7 cellular contexts compared by ENCODE assay signal in the genomic region with DNA sequence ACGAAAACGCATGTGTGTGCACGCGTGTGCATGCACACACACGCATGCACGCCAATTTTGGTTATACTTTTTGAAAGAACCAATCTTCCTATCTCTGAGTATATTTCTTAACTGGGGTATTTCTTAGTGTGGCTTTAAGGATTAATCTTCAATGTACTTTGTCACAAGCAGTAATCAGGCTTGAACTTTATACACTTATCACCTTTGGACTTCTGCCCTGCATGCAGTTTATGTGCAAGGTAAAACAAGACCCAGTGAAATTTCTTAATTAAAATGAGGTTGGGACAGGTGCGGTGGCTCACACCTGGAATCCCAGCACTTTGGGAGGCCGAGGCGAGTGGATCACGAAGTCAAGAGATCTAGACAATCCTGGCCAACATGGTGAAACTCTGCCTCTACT.
"Had no signal": no experiment of that assay in that cellular context is flagged by ENCODE, and none has a peak within 500 bp of the region (broad histone marks: within the 10 kb centered on the region; RNA-seq: fewer than 3 reads in every experiment).

No MANE protein-coding gene starts in this region.

- H3K9ac ChIP-seq: parathyroid adenoma had no signal

- H3K27ac ChIP-seq: parathyroid adenoma, skin epidermis, transverse colon had no signal

- H3K9me3 ChIP-seq: transverse colon had no signal

- H3K4me3 ChIP-seq: skin epidermis, transverse colon had no signal

- H3K79me2 ChIP-seq: parathyroid adenoma had no signal

- H3K36me3 Mint-ChIP-seq: activated naive CD4-positive, alpha-beta T cell treated with anti-CD3 and anti-CD28 coated beads, Interleukin-2, amount 10 ng/mL, durations not matched to agents 7 days and 5 days; stimulated activated naive B cell treated with anti-CD40 and anti-IgM and Interleukin-4, amounts not matched to agents 10 μg/mL and 1 μg/mL and 100 μg/mL, for 72 hours had no signal

- H3K9me3 Mint-ChIP-seq: activated naive CD4-positive, alpha-beta T cell treated with anti-CD3 and anti-CD28 coated beads, Interleukin-2, amount 10 ng/mL, durations not matched to agents 7 days and 5 days; activated T-helper 2 cell treated with anti-CD3 and anti-CD28 coated beads, Interferon-gamma antibody, Interleukin-2, Interleukin-4, amounts not matched to agents 10 μg/mL and 5 μg/mL and 100 μg/mL, durations not matched to agents 14 hours and 24 hours and 36 hours; neural crest cell; stimulated activated naive B cell treated with anti-CD40 and anti-IgM and Interleukin-4, amounts not matched to agents 10 μg/mL and 1 μg/mL and 100 μg/mL, for 72 hours had no signal

- H3K27me3 ChIP-seq: transverse colon had no signal

- DNase-seq: stimulated activated naive B cell treated with anti-CD40 and anti-IgM and Interleukin-4, amounts not matched to agents 10 μg/mL and 1 μg/mL and 100 μg/mL, for 72 hours; transverse colon had no signal

- H3K36me3 ChIP-seq: transverse colon had no signal

- H2AFZ ChIP-seq: parathyroid adenoma had no signal

- H3K4me1 Mint-ChIP-seq: activated naive CD4-positive, alpha-beta T cell treated with anti-CD3 and anti-CD28 coated beads, Interleukin-2, amount 10 ng/mL, durations not matched to agents 7 days and 5 days; stimulated activated naive B cell treated with anti-CD40 and anti-IgM and Interleukin-4, amounts not matched to agents 10 μg/mL and 1 μg/mL and 100 μg/mL, for 72 hours had no signal

- H3K27ac Mint-ChIP-seq: activated naive CD4-positive, alpha-beta T cell treated with anti-CD3 and anti-CD28 coated beads, Interleukin-2, amount 10 ng/mL, durations not matched to agents 7 days and 5 days; activated T-helper 2 cell treated with anti-CD3 and anti-CD28 coated beads, Interferon-gamma antibody, Interleukin-2, Interleukin-4, amounts not matched to agents 10 μg/mL and 5 μg/mL and 100 μg/mL, durations not matched to agents 14 hours and 24 hours and 36 hours; stimulated activated naive B cell treated with anti-CD40 and anti-IgM and Interleukin-4, amounts not matched to agents 10 μg/mL and 1 μg/mL and 100 μg/mL, for 72 hours had no signal

- H3K4me3 Mint-ChIP-seq: activated naive CD4-positive, alpha-beta T cell treated with anti-CD3 and anti-CD28 coated beads, Interleukin-2, amount 10 ng/mL, durations not matched to agents 7 days and 5 days; neural crest cell; stimulated activated naive B cell treated with anti-CD40 and anti-IgM and Interleukin-4, amounts not matched to agents 10 μg/mL and 1 μg/mL and 100 μg/mL, for 72 hours had no signal
